In genomic region chr16:74830646-74831045, GRCh38 we compare ENCODE assay signal across 1 cellular context.
A peak's percentile ranks its signal among the peaks of the same experiment; 100 is the strongest.
TF ChIP-seq lines count a peak whose summit lies in the region.

No MANE protein-coding gene starts in this region.

TF ChIP-seq in K562, 482 proteins besides CTCF, POLR2A, EP300 and RAD21 (continued from another document):
- TF ChIP-seq, protein P1, sequence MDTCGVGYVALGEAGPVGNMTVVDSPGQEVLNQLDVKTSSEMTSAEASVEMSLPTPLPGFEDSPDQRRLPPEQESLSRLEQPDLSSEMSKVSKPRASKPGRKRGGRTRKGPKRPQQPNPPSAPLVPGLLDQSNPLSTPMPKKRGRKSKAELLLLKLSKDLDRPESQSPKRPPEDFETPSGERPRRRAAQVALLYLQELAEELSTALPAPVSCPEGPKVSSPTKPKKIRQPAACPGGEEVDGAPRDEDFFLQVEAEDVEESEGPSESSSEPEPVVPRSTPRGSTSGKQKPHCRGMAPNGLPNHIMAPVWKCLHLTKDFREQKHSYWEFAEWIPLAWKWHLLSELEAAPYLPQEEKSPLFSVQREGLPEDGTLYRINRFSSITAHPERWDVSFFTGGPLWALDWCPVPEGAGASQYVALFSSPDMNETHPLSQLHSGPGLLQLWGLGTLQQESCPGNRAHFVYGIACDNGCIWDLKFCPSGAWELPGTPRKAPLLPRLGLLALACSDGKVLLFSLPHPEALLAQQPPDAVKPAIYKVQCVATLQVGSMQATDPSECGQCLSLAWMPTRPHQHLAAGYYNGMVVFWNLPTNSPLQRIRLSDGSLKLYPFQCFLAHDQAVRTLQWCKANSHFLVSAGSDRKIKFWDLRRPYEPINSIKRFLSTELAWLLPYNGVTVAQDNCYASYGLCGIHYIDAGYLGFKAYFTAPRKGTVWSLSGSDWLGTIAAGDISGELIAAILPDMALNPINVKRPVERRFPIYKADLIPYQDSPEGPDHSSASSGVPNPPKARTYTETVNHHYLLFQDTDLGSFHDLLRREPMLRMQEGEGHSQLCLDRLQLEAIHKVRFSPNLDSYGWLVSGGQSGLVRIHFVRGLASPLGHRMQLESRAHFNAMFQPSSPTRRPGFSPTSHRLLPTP (IDR thresholded peaks at IDR 0.05; ENCODE audit: borderline replicate concordance, extremely low read depth, insufficient read length): no peak
- TF ChIP-seq ATF3 (IDR thresholded peaks at IDR 0.05) (peak; percentile 67), ATF3 (CRISPR knock-in tag; conservative IDR thresholded peaks at IDR 0.05) (no peak), ZNF140 (CRISPR knock-in tag; IDR thresholded peaks at IDR 0.05) (no peak), FOSL1 (tag; conservative IDR thresholded peaks at IDR 0.05) (0 out of 2 replicates have a peak, but pooled peaks have one; percentile 48), JUND (IDR thresholded peaks at IDR 0.05; ENCODE audit: borderline replicate concordance, low read depth, low read length) (0 out of 2 replicates have a peak, but pooled peaks have one; percentile 39), JUND (tag; IDR thresholded peaks at IDR 0.05; ENCODE audit: borderline replicate concordance, low read depth, low read length) (no peak; the same call in 2 of the 3 replicates), ZSCAN29 (IDR thresholded peaks at IDR 0.05) (no peak), MAFG (tag; conservative IDR thresholded peaks at IDR 0.05) (no peak), ZNF280B (CRISPR knock-in tag; IDR thresholded peaks at IDR 0.05) (no peak), SP1 (CRISPR knock-in tag; IDR thresholded peaks at IDR 0.05) (no peak)
TF ChIP-seq in K562: peak in this region for 3.
